ENCODE assay signal across 8 cellular contexts in the genomic region with DNA sequence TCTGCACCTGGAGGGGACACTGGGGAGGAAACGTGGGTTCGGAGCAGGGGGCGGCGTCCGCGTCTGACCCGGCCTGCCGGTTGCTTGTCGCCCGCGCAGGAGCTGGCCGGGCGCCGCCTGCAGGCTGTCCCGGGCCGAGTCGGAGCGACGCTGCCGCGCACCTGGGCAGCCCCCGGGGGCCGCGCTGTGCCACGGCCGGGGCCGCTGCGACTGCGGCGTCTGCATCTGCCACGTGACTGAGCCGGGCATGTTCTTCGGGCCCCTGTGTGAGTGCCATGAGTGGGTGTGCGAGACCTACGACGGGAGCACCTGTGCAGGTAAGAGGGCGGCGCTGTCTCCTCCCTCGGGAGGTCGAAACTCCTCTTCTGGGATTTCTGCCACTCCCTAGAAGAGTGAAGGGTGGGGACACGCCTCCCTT.
DNase-seq lines count a peak whose midpoint lies in the region; ATAC-seq and TF ChIP-seq lines count a peak whose summit lies in the region.

No MANE protein-coding gene starts in this region.

- ATAC-seq in GM18861 (IDR thresholded peaks at IDR 0.05; ENCODE audit: unreplicated experiment) (peak; percentile 12), HG03095 (IDR thresholded peaks at IDR 0.05; ENCODE audit: unreplicated experiment) (peak; percentile 27), GM21381 (IDR thresholded peaks at IDR 0.05; ENCODE audit: unreplicated experiment) (no peak)

- no peaks in the 10 kb centered on the region for H3K9me3 ChIP-seq in mucosa of stomach (ENCODE audit: control insufficient read depth, low read length)

- peak overlapping the region; percentile 41 for H3K9ac ChIP-seq in mucosa of stomach (ENCODE audit: low read length)

- H3K27me3 ChIP-seq in mucosa of stomach (ENCODE audit: control insufficient read depth, insufficient read depth, low read length) = no peaks in the 10 kb centered on the region

- H3K4me1 ChIP-seq in mucosa of stomach (ENCODE audit: control insufficient read depth, insufficient read depth, low read length) = peaks cover 5% of the 10 kb centered on the region

- H3K36me3 ChIP-seq in mucosa of stomach (ENCODE audit: control insufficient read depth, insufficient read depth, low read length) = no peaks in the 10 kb centered on the region

- DNase-seq in choroid plexus epithelial cell (ENCODE audit: low read depth) (no peak), DMS79 (lab: John Stamatoyannopoulos, UW) (no peak)
- no peak for DNase-seq in effector CD8-positive, alpha-beta T cell (lab: John Stamatoyannopoulos, UW)
- no peak for DNase-seq in effector CD4-positive, alpha-beta T cell

- H3K4me3 ChIP-seq in choroid plexus epithelial cell (ENCODE audit: low read depth, low read length) (peak overlapping the region; percentile 67), mucosa of stomach (ENCODE audit: low read length) (no peak overlapping the region)

- TF ChIP-seq CTCF in choroid plexus epithelial cell (conservative IDR thresholded peaks at IDR 0.05; ENCODE audit: low read depth, low read length) = peak; percentile 24
